ENCODE assay signal across 17 cellular contexts in genomic region chr7:8221124-8221523, GRCh38. TPM values are rescaled to one million over a fixed set of nuclear protein-coding genes. Genes with fewer than 3 reads are reported as not detected.
A peak's percentile ranks its signal among the peaks of the same experiment; 100 is the strongest.
DNase-seq lines count a peak whose midpoint lies in the region; ATAC-seq and TF ChIP-seq lines count a peak whose summit lies in the region.
"Had no signal": no experiment of that assay in that cellular context is flagged by ENCODE, and none has a peak within 500 bp of the region (broad histone marks: within the 10 kb centered on the region; RNA-seq: fewer than 3 reads in every experiment).

No MANE protein-coding gene starts in this region.

- TF ChIP-seq EP300 in tibial nerve (IDR thresholded peaks at IDR 0.05) = no peak

- no peak overlapping the region for H3K4me3 Mint-ChIP-seq in CD8-positive, alpha-beta memory T cell
- H3K4me3 Mint-ChIP-seq: CD4-positive, CD25-positive, alpha-beta regulatory T cell had no signal

- no peak overlapping the region for H3K4me3 ChIP-seq in HUES64 (ENCODE audit: low read length)
- H3K4me3 ChIP-seq in iPS-18a (ENCODE audit: low read length) = peak overlapping the region; percentile 10
- peak overlapping the region; percentile 48 for H3K4me3 ChIP-seq in neuron (ENCODE audit: low read length)
- no peak overlapping the region for H3K4me3 ChIP-seq in tibial nerve
- no peak overlapping the region for H3K4me3 ChIP-seq in CD8-positive, alpha-beta memory T cell (ENCODE audit: low read length)
- H3K4me3 ChIP-seq: BLaER1 treated with 17β-estradiol and CSF1 and Interleukin-3, amounts not matched to agents 10 nM and 100 nM had no signal

- TF ChIP-seq POLR2A in tibial nerve (IDR thresholded peaks at IDR 0.05) = no peak

- 70% methylated on average over 7 of the region's 7 CpGs for WGBS in HUES64
- 80 to 82% methylated on average over 7 of the region's 7 CpGs for WGBS in tibial nerve, 2 donors

- TF ChIP-seq CTCF in tibial nerve (IDR thresholded peaks at IDR 0.05) = no peak

- no peaks in the 10 kb centered on the region for H3K9me3 Mint-ChIP-seq in CD8-positive, alpha-beta memory T cell
- H3K9me3 Mint-ChIP-seq: CD4-positive, CD25-positive, alpha-beta regulatory T cell had no signal

- peak overlapping the region; percentile 50 for H2AFZ ChIP-seq in neuron (ENCODE audit: low read depth, low read length)

- H3K27ac ChIP-seq in HUES64 (ENCODE audit: low read depth, low read length) = peak overlapping the region; percentile 60
- peak overlapping the region; percentile 50 for H3K27ac ChIP-seq in iPS-18a (ENCODE audit: low read length)
- no peak overlapping the region for H3K27ac ChIP-seq in tibial nerve
- no peak overlapping the region for H3K27ac ChIP-seq in CD8-positive, alpha-beta memory T cell (ENCODE audit: low read depth, low read length)
- H3K27ac ChIP-seq: BLaER1 treated with 17β-estradiol and CSF1 and Interleukin-3, amounts not matched to agents 10 nM and 100 nM had no signal

- peak overlapping the region; percentile 26 for H3K9ac ChIP-seq in ES-I3 (ENCODE audit: low read depth, low read length)
- peak overlapping the region; percentile 41 for H3K9ac ChIP-seq in HUES64 (ENCODE audit: low read depth, low read length)
- peak overlapping the region; percentile 35 for H3K9ac ChIP-seq in iPS-18a (ENCODE audit: low read length)

- H3K27me3 ChIP-seq in HUES64 (ENCODE audit: insufficient read depth, low read length) (no peaks in the 10 kb centered on the region), iPS-18a (ENCODE audit: control insufficient read depth, insufficient read depth, low read length) (no peaks in the 10 kb centered on the region), neuron (ENCODE audit: insufficient read depth, low read length) (no peaks in the 10 kb centered on the region), tibial nerve (no peaks in the 10 kb centered on the region)
- H3K27me3 ChIP-seq in CD8-positive, alpha-beta memory T cell (ENCODE audit: insufficient read depth, low read length, poor library complexity, severe bottlenecking) = no peaks in the 10 kb centered on the region
- H3K27me3 ChIP-seq: BLaER1 treated with 17β-estradiol and CSF1 and Interleukin-3, amounts not matched to agents 10 nM and 100 nM had no signal

- H3K36me3 Mint-ChIP-seq in CD8-positive, alpha-beta memory T cell = no peaks in the 10 kb centered on the region
- H3K36me3 Mint-ChIP-seq: CD4-positive, CD25-positive, alpha-beta regulatory T cell had no signal

- POLR2A ChIA-PET in CD8-positive, alpha-beta memory T cell (lab: Charles Lee) = no interaction called here

- no peaks in the 10 kb centered on the region for H3K36me3 ChIP-seq in ES-I3 (ENCODE audit: insufficient read depth, low read length)
- no peaks in the 10 kb centered on the region for H3K36me3 ChIP-seq in HUES64 (ENCODE audit: insufficient read depth, low read length)
- H3K36me3 ChIP-seq in iPS-18a (ENCODE audit: control insufficient read depth, low read depth, low read length) = no peaks in the 10 kb centered on the region
- no peaks in the 10 kb centered on the region for H3K36me3 ChIP-seq in neuron (ENCODE audit: insufficient read depth, low read length)
- no peaks in the 10 kb centered on the region for H3K36me3 ChIP-seq in tibial nerve
- H3K36me3 ChIP-seq in CD8-positive, alpha-beta memory T cell (ENCODE audit: insufficient read depth, low read length) = no peaks in the 10 kb centered on the region

- no peak for ATAC-seq in GM18909 (IDR thresholded peaks at IDR 0.05; ENCODE audit: poor library complexity, unreplicated experiment)

- H3K27me3 Mint-ChIP-seq in CD8-positive, alpha-beta memory T cell = peaks cover 1 to 18% of the 10 kb centered on the region in 2 donors

- CTCF ChIA-PET in CD8-positive, alpha-beta memory T cell (lab: Charles Lee) = interaction anchor here (0.9 kb wide), 1 partner anchor 31 kb away, joined by 3 read pairs; no protein-coding TSS in a partner anchor

- H3K4me1 ChIP-seq in ES-I3 (ENCODE audit: insufficient read depth, low read length) (peaks cover 30% of the 10 kb centered on the region), HUES64 (ENCODE audit: insufficient read depth, low read length) (peaks cover 42% of the 10 kb centered on the region), iPS-18a (ENCODE audit: control insufficient read depth, low read depth, low read length) (peaks cover 30% of the 10 kb centered on the region), neuron (ENCODE audit: insufficient read depth, low read length) (peaks cover 39% of the 10 kb centered on the region), tibial nerve (peaks cover 0 to 4% (median 0%) of the 10 kb centered on the region in 4 donors)
- no peaks in the 10 kb centered on the region for H3K4me1 ChIP-seq in CD8-positive, alpha-beta memory T cell (ENCODE audit: insufficient read depth, low read length)
- H3K4me1 ChIP-seq: BLaER1 treated with 17β-estradiol and CSF1 and Interleukin-3, amounts not matched to agents 10 nM and 100 nM had no signal

- H3K9me3 ChIP-seq in ES-I3 (ENCODE audit: control insufficient read depth, insufficient read depth, low read length) = no peaks in the 10 kb centered on the region
- no peaks in the 10 kb centered on the region for H3K9me3 ChIP-seq in HUES64 (ENCODE audit: insufficient read depth, low read depth, low read length)
- H3K9me3 ChIP-seq in iPS-18a (ENCODE audit: control insufficient read depth, low read depth, low read length) = no peaks in the 10 kb centered on the region
- no peaks in the 10 kb centered on the region for H3K9me3 ChIP-seq in neuron (ENCODE audit: low read length)
- H3K9me3 ChIP-seq in tibial nerve = no peaks in the 10 kb centered on the region
- H3K9me3 ChIP-seq in CD8-positive, alpha-beta memory T cell (ENCODE audit: low read length) = no peaks in the 10 kb centered on the region
- H3K9me3 ChIP-seq: BLaER1 treated with 17β-estradiol and CSF1 and Interleukin-3, amounts not matched to agents 10 nM and 100 nM had no signal

- DNase-seq in tibial nerve (ENCODE audit: low spot score in 2 of 2) = no peak
- DNase-seq in CD8-positive, alpha-beta memory T cell = no peak
- DNase-seq in NOMO-1 (lab: John Stamatoyannopoulos, UW; ENCODE audit: unreplicated experiment in 2 of 2) = no peak
- DNase-seq: 8988T; CD4-positive, CD25-positive, alpha-beta regulatory T cell; DMS153; DMS79 treated with DMSO at 0.1 percent for 48 hours; EL; GDM1; IMR-90; KBM-7 had no signal

- peaks cover 0 to 3% (median 2%) of the 10 kb centered on the region in 3 donors for H3K4me1 Mint-ChIP-seq in CD8-positive, alpha-beta memory T cell

- H3K27ac Mint-ChIP-seq in CD8-positive, alpha-beta memory T cell = peak overlapping the region in 1 of 8 donors; percentile 55
- H3K27ac Mint-ChIP-seq: CD4-positive, CD25-positive, alpha-beta regulatory T cell had no signal

RNA-seq across cellular contexts. Expression of gene ICA1, which starts 40.8 kb away (rescaled TPM):
- polyA plus RNA-seq in HUES64 (2013, experiment 1 of 2) = 11.0 TPM
- 14.8 TPM for polyA plus RNA-seq in HUES64 (2013, experiment 2 of 2)
- 10 to 100 TPM; 12.8 to 27.3 (median 20.5) TPM for total RNA-seq in tibial nerve
- under 1 TPM; 0.33 to 0.46 TPM for total RNA-seq in CD8-positive, alpha-beta memory T cell
- polyA plus RNA-seq in CD8-positive, alpha-beta memory T cell = 3.3 TPM
- total RNA-seq: IMR-90 had no signal
- polyA plus RNA-seq: IMR-90 had no signal

Comparison
In these comparisons a context has a peak if more than half of its experiments do, and no peak if none do; other contexts are left out.
1. H3K27ac ChIP-seq: peak in HUES64 (single experiment) and iPS-18a (single experiment); none in tibial nerve (0 of 4) and CD8-positive, alpha-beta memory T cell (single experiment).
2. H3K4me3 ChIP-seq: peak in iPS-18a (single experiment) and neuron (single experiment); none in HUES64 (single experiment), tibial nerve (0 of 4) and CD8-positive, alpha-beta memory T cell (single experiment).
3. RNA of gene ICA1, which starts 40.8 kb away (total RNA-seq): 12.8 to 27.3 TPM in tibial nerve; 0.33 to 0.46 TPM in CD8-positive, alpha-beta memory T cell; every median in the first group is over 4 times any median in the second.
4. Peak in every context shown above with its lines, with median percentiles within 50 percentile points of each other: H3K9ac ChIP-seq.